In genomic region chr19:7257148-7258041, GRCh38 we compare ENCODE assay signal across 11 cellular contexts. TPM values are rescaled to one million over a fixed set of nuclear protein-coding genes. Genes with fewer than 3 reads are reported as not detected.
DNase-seq lines count a peak whose midpoint lies in the region; ATAC-seq, FAIRE-seq and TF ChIP-seq lines count a peak whose summit lies in the region.
"Had no signal": no experiment of that assay in that cellular context is flagged by ENCODE, and none has a peak within 500 bp of the region (broad histone marks: within the 10 kb centered on the region; RNA-seq: fewer than 3 reads in every experiment).

No MANE protein-coding gene starts in this region.

- no peaks in the 10 kb centered on the region for H3K27me3 Mint-ChIP-seq in activated naive CD8-positive, alpha-beta T cell treated with anti-CD3 and anti-CD28 coated beads for 36 hours

- ATAC-seq in Panc1 (no peak), omental fat pad (ENCODE audit: low FRiP score) (peak; percentile 87)

- H3K9me3 Mint-ChIP-seq in activated naive CD8-positive, alpha-beta T cell treated with anti-CD3 and anti-CD28 coated beads for 36 hours = no peaks in the 10 kb centered on the region
- H3K9me3 Mint-ChIP-seq: activated T-helper 2 cell treated with anti-CD3 and anti-CD28 coated beads, Interferon-gamma antibody, Interleukin-2, Interleukin-4, amounts not matched to agents 10 μg/mL and 5 μg/mL and 100 μg/mL, durations not matched to agents 14 hours and 24 hours and 36 hours had no signal

- DNase-seq in Caki2 (ENCODE audit: low read depth) (peak; percentile 40), Panc1 (ENCODE audit: low read depth, low spot score) (peak; percentile 18), fibroblast of pulmonary artery (ENCODE audit: low read depth) (peak; percentile 87), omental fat pad (ENCODE audit: low spot score) (no peak), GM19239 (ENCODE audit: insufficient read length, low spot score) (no peak), RPMI8226 (no peak), NCI-H146 (lab: John Stamatoyannopoulos, UW) (no peak)
- DNase-seq in activated naive CD8-positive, alpha-beta T cell treated with anti-CD3 and anti-CD28 coated beads for 36 hours = no peak
- DNase-seq: retina had no signal

- no peak overlapping the region for H3K27ac Mint-ChIP-seq in activated naive CD8-positive, alpha-beta T cell treated with anti-CD3 and anti-CD28 coated beads for 36 hours
- H3K27ac Mint-ChIP-seq: activated T-helper 2 cell treated with anti-CD3 and anti-CD28 coated beads, Interferon-gamma antibody, Interleukin-2, Interleukin-4, amounts not matched to agents 10 μg/mL and 5 μg/mL and 100 μg/mL, durations not matched to agents 14 hours and 24 hours and 36 hours had no signal

- TF ChIP-seq CTCF in Panc1 (IDR thresholded peaks at IDR 0.05) (no peak), fibroblast of pulmonary artery (IDR thresholded peaks at IDR 0.05; ENCODE audit: low read length, missing control alignments) (no peak), omental fat pad (IDR thresholded peaks at IDR 0.05) (no peak)

- CTCF ChIA-PET in Panc1 (lab: Charles Lee) = no interaction called here

- in situ Hi-C loops in Caki2 (cut with HindIII; ENCODE audit: low pct_unique_long_range_greater_than_20kb, low sequenced_read_pairs) = no loop called here
- in situ Hi-C loops in Panc1 (cut with HindIII; ENCODE audit: low pct_unique_long_range_greater_than_20kb, low sequenced_read_pairs) = no loop called here

- H3K36me3 Mint-ChIP-seq in activated naive CD8-positive, alpha-beta T cell treated with anti-CD3 and anti-CD28 coated beads for 36 hours = no peaks in the 10 kb centered on the region

- no peak overlapping the region for H3K27ac ChIP-seq in Panc1 (ENCODE audit: low read length)

- H3K36me3 ChIP-seq in Panc1 (ENCODE audit: control insufficient read depth, insufficient read depth, low read length) = no peaks in the 10 kb centered on the region

- no peaks in the 10 kb centered on the region for H3K9me3 ChIP-seq in Panc1 (ENCODE audit: control insufficient read depth, insufficient read depth, low read depth, low read length)

- no peak overlapping the region for H3K4me3 Mint-ChIP-seq in activated naive CD8-positive, alpha-beta T cell treated with anti-CD3 and anti-CD28 coated beads for 36 hours
- H3K4me3 Mint-ChIP-seq: CD14-positive monocyte had no signal

- no peaks in the 10 kb centered on the region for H3K27me3 ChIP-seq in Panc1 (ENCODE audit: control insufficient read depth, insufficient read depth, low read length)

- H3K4me3 ChIP-seq in Panc1 (ENCODE audit: low read depth in 2 of 2, low read length in 2 of 2) = no peak overlapping the region
- no peak overlapping the region for H3K4me3 ChIP-seq in fibroblast of pulmonary artery (replicated peaks; ENCODE audit: low read depth, low read length)

- no TSS peak for BruUV-seq in Panc1 (replicated peaks; lab: Mats Ljungman, UMichigan)

- intact Hi-C loops in Panc1 (cut with micrococcal nuclease; ENCODE audit: unreplicated experiment) = no loop called here

- no peaks in the 10 kb centered on the region for H3K4me1 ChIP-seq in Panc1 (ENCODE audit: control insufficient read depth, insufficient read depth, low read length)

- H3K4me1 Mint-ChIP-seq in activated naive CD8-positive, alpha-beta T cell treated with anti-CD3 and anti-CD28 coated beads for 36 hours = no peaks in the 10 kb centered on the region

- FAIRE-seq in GM19239 (lab: Jason Lieb, UNC) = no peak

- POLR2A ChIA-PET in Panc1 (lab: Charles Lee) = no interaction called here

RNA-seq across cellular contexts. Expression of gene INSR, which starts 36.8 kb away (rescaled TPM):
- total RNA-seq in Caki2 (2014; rRNA removed; shearing (Covaris generic); ENCODE audit: low replicate concordance) = 0.64 and 7.0 TPM in 2 replicates
- total RNA-seq in Panc1 (2021; ENCODE audit: unreplicated experiment) = 2.5 TPM
- polyA plus RNA-seq in Panc1 (2012; ENCODE audit: insufficient read length) = 1.5 TPM
- 100 to 1,000 TPM in 1 of 4 donors, 10 to 100 TPM in 3; 67.1 to 120 (median 80.2) TPM for total RNA-seq in omental fat pad
- total RNA-seq in activated naive CD8-positive, alpha-beta T cell treated with anti-CD3 and anti-CD28 coated beads for 36 hours = 1 to 10 TPM; 1.2 to 1.4 TPM

Comparison
In these comparisons a context has a peak if more than half of its experiments do, and no peak if none do; other contexts are left out.
1. DNase-seq: peak in Caki2 (single experiment), Panc1 (single experiment) and fibroblast of pulmonary artery (single experiment); none in omental fat pad (single experiment), GM19239 (single experiment), RPMI8226 (single experiment), NCI-H146 (single experiment) and activated naive CD8-positive, alpha-beta T cell treated with anti-CD3 and anti-CD28 coated beads for 36 hours (single experiment).